12 cellular contexts compared by ENCODE assay signal in genomic region chr2:79125721-79125985, GRCh38. TPM values are rescaled to one million over a fixed set of nuclear protein-coding genes. Genes with fewer than 3 reads are reported as not detected.
"Had no signal": no experiment of that assay in that cellular context is flagged by ENCODE, and none has a peak within 500 bp of the region (broad histone marks: within the 10 kb centered on the region; RNA-seq: fewer than 3 reads in every experiment).

No MANE protein-coding gene starts in this region.

- FAIRE-seq: H1, H54 had no signal

- H3K27ac ChIP-seq: GM23248 had no signal

- H3K4me1 ChIP-seq: HAP-1 had no signal

- H3K9ac ChIP-seq: GM23248 had no signal

- H3K36me3 ChIP-seq: HAP-1 had no signal

- DNase-seq: GM23248, GOT3, H7, H9, HCEC 1CT, HFFc6 had no signal

- ATAC-seq: GM23338, HCT116 had no signal

- H3K9me3 ChIP-seq: HAP-1 had no signal

- H3K4me3 ChIP-seq: GM23248, GM23338, HAP-1 had no signal

RNA-seq across cellular contexts. Expression of gene REG1A, which starts 5.4 kb away (rescaled TPM):
- total RNA-seq: GM23248, GM23338, H1, H9, HFFc6 had no signal
- polyA plus RNA-seq: GM23248, GM23338, H1 had no signal

RNA-seq across cellular contexts. Expression of gene REG3A, which starts 33.9 kb away (rescaled TPM):
- total RNA-seq: GM23248, GM23338, H1, H4, H7, H9, HFFc6 had no signal
- polyA plus RNA-seq: GM23248, GM23338, H1 had no signal

RNA-seq across cellular contexts. Expression of gene REG1B, which starts 37.9 kb away (rescaled TPM):
- total RNA-seq: GM23248, GM23338, H1, H4, H7, H9, HFFc6 had no signal
- polyA plus RNA-seq: GM23248, GM23338, H1 had no signal
